Comparison of ENCODE assay signal across 16 cellular contexts in genomic region chr13:72458701-72459100, GRCh38.
DNase-seq lines count a peak whose midpoint lies in the region; ATAC-seq and TF ChIP-seq lines count a peak whose summit lies in the region.
"Had no signal": no experiment of that assay in that cellular context is flagged by ENCODE, and none has a peak within 500 bp of the region (broad histone marks: within the 10 kb centered on the region; RNA-seq: fewer than 3 reads in every experiment).

No MANE protein-coding gene starts in this region.

- no peak overlapping the region for H3K27ac Mint-ChIP-seq in GM23338
- H3K27ac Mint-ChIP-seq: activated B cell treated with CpG ODN at 0.5 μM for 24 hours had no signal

- H3K9me2 ChIP-seq in GM23338 (ENCODE audit: insufficient read depth) (no peaks in the 10 kb centered on the region), PC-3 (replicated peaks; ENCODE audit: low read length) (no peaks in the 10 kb centered on the region)

- H4K20me1 ChIP-seq in GM23338 (replicated peaks; ENCODE audit: insufficient read depth) (no peaks in the 10 kb centered on the region), PC-3 (ENCODE audit: low read length) (no peaks in the 10 kb centered on the region)

- no peaks in the 10 kb centered on the region for H3K9me3 Mint-ChIP-seq in GM23338
- H3K9me3 Mint-ChIP-seq: activated B cell treated with CpG ODN at 0.5 μM for 24 hours; activated T-cell treated with anti-CD3 and anti-CD28 coated beads, Interleukin-2, amount 50 U/mL, for 4 hours; brain had no signal

- no peak overlapping the region for H3K4me3 Mint-ChIP-seq in GM23338
- H3K4me3 Mint-ChIP-seq: activated B cell treated with CpG ODN at 0.5 μM for 24 hours; activated T-cell treated with anti-CD3 and anti-CD28 coated beads, Interleukin-2, amount 50 U/mL, for 4 hours had no signal

- H3K36me3 ChIP-seq in GM23338 (ENCODE audit: insufficient read depth) (no peaks in the 10 kb centered on the region), PC-3 (ENCODE audit: low read depth, low read length) (no peaks in the 10 kb centered on the region)

- intact Hi-C loops in PC-3 (cut with micrococcal nuclease) (no loop called here), dorsolateral prefrontal cortex (cut with DNase I) (no loop called here)

- POLR2A ChIA-PET in PC-3 (lab: Charles Lee; ENCODE audit: unreplicated experiment) = no interaction called here

- CTCF ChIA-PET in PC-3 (lab: Charles Lee) = interaction anchor here (0.7 kb wide), 1 partner anchor 81 kb away, joined by 3 read pairs; no protein-coding TSS in a partner anchor

- H3K4me1 ChIP-seq in GM23338 (ENCODE audit: insufficient read depth) (peaks cover 5% of the 10 kb centered on the region; the same call in 1 of the 2 replicates), PC-3 (ENCODE audit: insufficient read depth, low read length) (no peaks in the 10 kb centered on the region)
- H3K4me1 ChIP-seq: A549 had no signal

- H3K27ac ChIP-seq in GM23338 (ENCODE audit: low read depth) (no peak overlapping the region), PC-3 (ENCODE audit: low read length) (no peak overlapping the region), dorsolateral prefrontal cortex (no peak overlapping the region)
- H3K27ac ChIP-seq: A549, SK-N-MC had no signal

- peak; percentile 0 for DNase-seq in AG10803 (ENCODE audit: low read depth)
- DNase-seq in GM23338 (ENCODE audit: low spot score) = peak; percentile 25
- DNase-seq in PC-3 = peak; percentile 27
- peak; percentile 6 for DNase-seq in fibroblast of pulmonary artery (ENCODE audit: low read depth)
- DNase-seq in COLO829 (ENCODE audit: low spot score) = no peak
- DNase-seq in dorsolateral prefrontal cortex = no peak
- no peak for DNase-seq in dermis blood vessel endothelial cell
- no peak for DNase-seq in NCI-H526 treated with DMSO at 0.1 percent for 48 hours (lab: John Stamatoyannopoulos, UW)
- DNase-seq: activated B cell treated with CpG ODN at 0.5 μM for 24 hours; activated T-cell treated with anti-CD3 and anti-CD28 coated beads, Interleukin-2, amount 50 U/mL, for 4 hours; DMS153; NCI-H1048; NCI-H748 treated with DMSO at 0.1 percent for 48 hours had no signal

- H3K79me2 ChIP-seq in GM23338 (replicated peaks; ENCODE audit: insufficient read depth) = no peaks in the 10 kb centered on the region
- H3K79me2 ChIP-seq in PC-3 (ENCODE audit: low read length) = no peaks in the 10 kb centered on the region

- no peaks in the 10 kb centered on the region for H3K27me3 ChIP-seq in GM23338 (ENCODE audit: insufficient read depth)
- H3K27me3 ChIP-seq in PC-3 (ENCODE audit: low read length) = no peaks in the 10 kb centered on the region
- H3K27me3 ChIP-seq in dorsolateral prefrontal cortex = peaks cover 0 to 4% (median 0%) of the 10 kb centered on the region in 45 donors

- H3K27me3 Mint-ChIP-seq in GM23338 (ENCODE audit: insufficient read depth, low read depth, poor library complexity) = peaks cover 2% of the 10 kb centered on the region
- H3K27me3 Mint-ChIP-seq: activated B cell treated with CpG ODN at 0.5 μM for 24 hours, brain had no signal

- H3K4me2 ChIP-seq in GM23338 (no peak overlapping the region), PC-3 (ENCODE audit: low read length) (no peak overlapping the region)
- H3K4me2 ChIP-seq: A549 had no signal

- H2AFZ ChIP-seq in GM23338 = no peak overlapping the region
- no peak overlapping the region for H2AFZ ChIP-seq in PC-3 (ENCODE audit: low read length)

- H3F3A ChIP-seq in GM23338 (replicated peaks; ENCODE audit: low read depth) = no peaks in the 10 kb centered on the region
- H3F3A ChIP-seq in PC-3 (ENCODE audit: low read length, unreplicated experiment) = no peaks in the 10 kb centered on the region

- no peaks in the 10 kb centered on the region for H3K36me3 Mint-ChIP-seq in GM23338 (ENCODE audit: low read depth)
- H3K36me3 Mint-ChIP-seq: brain had no signal

- H3K9ac ChIP-seq in PC-3 (ENCODE audit: low read length) = no peak overlapping the region

- H3K4me3 ChIP-seq in AG10803 (ENCODE audit: low read length) (no peak overlapping the region), GM23338 (no peak overlapping the region), PC-3 (ENCODE audit: low read length) (no peak overlapping the region), fibroblast of pulmonary artery (replicated peaks; ENCODE audit: low read depth, low read length) (no peak overlapping the region), dorsolateral prefrontal cortex (no peak overlapping the region)
- H3K4me3 ChIP-seq: A549, SK-N-MC had no signal

- H3K4me1 Mint-ChIP-seq in GM23338 = peaks cover 11% of the 10 kb centered on the region; the same call in 2 of the 3 replicates
- H3K4me1 Mint-ChIP-seq: activated B cell treated with CpG ODN at 0.5 μM for 24 hours had no signal

- no peak for TF ChIP-seq CTCF in AG10803 (conservative IDR thresholded peaks at IDR 0.05; ENCODE audit: low read length)
- no peak for TF ChIP-seq CTCF in GM23338 (conservative IDR thresholded peaks at IDR 0.05; ENCODE audit: low read depth in 2 of 2)
- TF ChIP-seq CTCF in PC-3 (conservative IDR thresholded peaks at IDR 0.05; ENCODE audit: low read depth, low read length) = no peak
- TF ChIP-seq CTCF in fibroblast of pulmonary artery (IDR thresholded peaks at IDR 0.05; ENCODE audit: low read length, missing control alignments) = no peak
- TF ChIP-seq CTCF in dorsolateral prefrontal cortex (IDR thresholded peaks at IDR 0.05 in 54 of 56, conservative IDR thresholded peaks at IDR 0.05 in 2 of 56; ENCODE audit: low read depth in 1 of 56, partially characterized antibody in 56 of 56) = no peak

- BruUV-seq in PC-3 (replicated peaks; lab: Mats Ljungman, UMichigan) = no TSS peak

- H3K9me3 ChIP-seq in PC-3 (ENCODE audit: low read length) = no peaks in the 10 kb centered on the region
- H3K9me3 ChIP-seq: A549 had no signal

- ATAC-seq in GM23338 (peak; percentile 44), PC-3 (peak; percentile 73)
- ATAC-seq: A549; activated T-cell treated with anti-CD3 and anti-CD28 coated beads, Interleukin-2, amount 50 U/mL, for 4 hours had no signal

TF ChIP-seq in GM23338, 12 proteins besides CTCF, POLR2A, EP300 and RAD21 (continues in another document):
- TF ChIP-seq STAT1 (IDR thresholded peaks at IDR 0.05; ENCODE audit: unreplicated experiment) (no peak), ZNF114 (CRISPR knock-in tag; IDR thresholded peaks at IDR 0.05) (no peak), CREB1 (CRISPR knock-in tag; IDR thresholded peaks at IDR 0.05; ENCODE audit: low read depth) (no peak)
- TF ChIP-seq, protein P1, sequence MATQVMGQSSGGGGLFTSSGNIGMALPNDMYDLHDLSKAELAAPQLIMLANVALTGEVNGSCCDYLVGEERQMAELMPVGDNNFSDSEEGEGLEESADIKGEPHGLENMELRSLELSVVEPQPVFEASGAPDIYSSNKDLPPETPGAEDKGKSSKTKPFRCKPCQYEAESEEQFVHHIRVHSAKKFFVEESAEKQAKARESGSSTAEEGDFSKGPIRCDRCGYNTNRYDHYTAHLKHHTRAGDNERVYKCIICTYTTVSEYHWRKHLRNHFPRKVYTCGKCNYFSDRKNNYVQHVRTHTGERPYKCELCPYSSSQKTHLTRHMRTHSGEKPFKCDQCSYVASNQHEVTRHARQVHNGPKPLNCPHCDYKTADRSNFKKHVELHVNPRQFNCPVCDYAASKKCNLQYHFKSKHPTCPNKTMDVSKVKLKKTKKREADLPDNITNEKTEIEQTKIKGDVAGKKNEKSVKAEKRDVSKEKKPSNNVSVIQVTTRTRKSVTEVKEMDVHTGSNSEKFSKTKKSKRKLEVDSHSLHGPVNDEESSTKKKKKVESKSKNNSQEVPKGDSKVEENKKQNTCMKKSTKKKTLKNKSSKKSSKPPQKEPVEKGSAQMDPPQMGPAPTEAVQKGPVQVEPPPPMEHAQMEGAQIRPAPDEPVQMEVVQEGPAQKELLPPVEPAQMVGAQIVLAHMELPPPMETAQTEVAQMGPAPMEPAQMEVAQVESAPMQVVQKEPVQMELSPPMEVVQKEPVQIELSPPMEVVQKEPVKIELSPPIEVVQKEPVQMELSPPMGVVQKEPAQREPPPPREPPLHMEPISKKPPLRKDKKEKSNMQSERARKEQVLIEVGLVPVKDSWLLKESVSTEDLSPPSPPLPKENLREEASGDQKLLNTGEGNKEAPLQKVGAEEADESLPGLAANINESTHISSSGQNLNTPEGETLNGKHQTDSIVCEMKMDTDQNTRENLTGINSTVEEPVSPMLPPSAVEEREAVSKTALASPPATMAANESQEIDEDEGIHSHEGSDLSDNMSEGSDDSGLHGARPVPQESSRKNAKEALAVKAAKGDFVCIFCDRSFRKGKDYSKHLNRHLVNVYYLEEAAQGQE (IDR thresholded peaks at IDR 0.05; ENCODE audit: unreplicated experiment) = no peak

Comparison
In these comparisons a context has a peak if more than half of its experiments do, and no peak if none do; other contexts are left out.
1. DNase-seq: peak in AG10803 (single experiment), GM23338 (single experiment), PC-3 (single experiment) and fibroblast of pulmonary artery (single experiment); none in COLO829 (single experiment), dorsolateral prefrontal cortex (0 of 10), dermis blood vessel endothelial cell (single experiment) and NCI-H526 treated with DMSO at 0.1 percent for 48 hours (single experiment).